Comparison of ENCODE assay signal across 21 cellular contexts in the genomic region with DNA sequence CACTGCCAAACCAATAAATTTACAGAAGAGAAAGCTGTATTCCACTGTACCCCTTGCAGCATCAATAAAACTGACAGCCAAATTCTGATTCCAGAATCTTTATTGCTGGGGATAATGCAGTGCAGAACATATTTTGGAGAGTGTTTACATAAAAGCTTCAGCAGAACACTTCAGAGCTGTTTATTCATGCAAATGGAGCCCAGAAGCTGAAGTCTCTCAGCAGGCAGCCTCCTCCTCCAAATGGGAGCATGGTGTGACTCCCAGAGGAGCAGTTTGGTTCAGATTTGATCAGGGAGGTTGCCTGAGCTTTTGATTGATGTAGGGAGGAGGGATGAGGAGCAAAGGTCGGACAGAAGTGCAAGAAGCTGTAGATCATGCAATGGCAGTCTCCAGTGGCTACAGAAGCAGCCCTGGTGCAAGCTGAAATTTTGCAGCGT. TPM values are rescaled to one million over a fixed set of nuclear protein-coding genes. Genes with fewer than 3 reads are reported as not detected.
A peak's percentile ranks its signal among the peaks of the same experiment; 100 is the strongest.
DNase-seq lines count a peak whose midpoint lies in the region; ATAC-seq, FAIRE-seq and TF ChIP-seq lines count a peak whose summit lies in the region.
"Had no signal": no experiment of that assay in that cellular context is flagged by ENCODE, and none has a peak within 500 bp of the region (broad histone marks: within the 10 kb centered on the region; RNA-seq: fewer than 3 reads in every experiment).

No MANE protein-coding gene starts in this region.

- H3K4me3 Mint-ChIP-seq in CD4-positive, alpha-beta T cell, result no peak overlapping the region
- H3K4me3 Mint-ChIP-seq: activated naive CD4-positive, alpha-beta T cell treated with anti-CD3 and anti-CD28 coated beads for 36 hours; stimulated activated naive CD8-positive, alpha-beta T cell treated with anti-CD3 and anti-CD28 coated beads, Interleukin-15, Interleukin-2, amounts not matched to agents 100 ng/mL and 50 ng/mL, for 24 hours had no signal

- H3K9me3 Mint-ChIP-seq in CD4-positive, alpha-beta T cell, result no peaks in the 10 kb centered on the region
- H3K9me3 Mint-ChIP-seq: activated naive CD4-positive, alpha-beta T cell treated with anti-CD3 and anti-CD28 coated beads for 36 hours; stimulated activated naive CD8-positive, alpha-beta T cell treated with anti-CD3 and anti-CD28 coated beads, Interleukin-15, Interleukin-2, amounts not matched to agents 100 ng/mL and 50 ng/mL, for 24 hours had no signal

- no peak overlapping the region for H3K27ac Mint-ChIP-seq in CD4-positive, alpha-beta T cell
- H3K27ac Mint-ChIP-seq: activated naive CD4-positive, alpha-beta T cell treated with anti-CD3 and anti-CD28 coated beads for 36 hours; CD4-positive, CD25-positive, alpha-beta regulatory T cell; stimulated activated naive CD8-positive, alpha-beta T cell treated with anti-CD3 and anti-CD28 coated beads, Interleukin-15, Interleukin-2, amounts not matched to agents 100 ng/mL and 50 ng/mL, for 24 hours had no signal

- peaks cover 20% of the 10 kb centered on the region for H3K27me3 Mint-ChIP-seq in CD4-positive, alpha-beta T cell

- H3K4me3 ChIP-seq in BLaER1, result no peak overlapping the region
- no peak overlapping the region for H3K4me3 ChIP-seq in H1 (ENCODE audit: extremely low read depth in 1 of 4, insufficient read depth in 2 of 4, low read depth in 3 of 4, low read length in 4 of 4)
- H3K4me3 ChIP-seq: Peyer's patch, right atrium auricular region had no signal

- no peak for FAIRE-seq in H1 (lab: Jason Lieb, UNC)
- no peak for FAIRE-seq in H54 (lab: Jason Lieb, UNC)
- FAIRE-seq: astrocyte, GM12891, urothelium cell line had no signal

- POLR2A ChIA-PET in H1 (lab: Charles Lee; ENCODE audit: partially characterized antibody), result no interaction called here
- POLR2A ChIA-PET in CD4-positive, alpha-beta T cell (lab: Charles Lee), result no interaction called here

- no peak overlapping the region for H4K91ac ChIP-seq in H1 (replicated peaks; ENCODE audit: insufficient read length, low read length)

- H3K27ac ChIP-seq in BLaER1 (no peak overlapping the region), H1 (ENCODE audit: low read depth, low read length) (no peak overlapping the region)
- H3K27ac ChIP-seq in CD4-positive, alpha-beta T cell (ENCODE audit: low read depth, low read length), result no peak overlapping the region
- H3K27ac ChIP-seq: HL-60, Peyer's patch, right atrium auricular region had no signal

- no peaks in the 10 kb centered on the region for H3K79me1 ChIP-seq in H1 (ENCODE audit: low read depth, low read length)

- H2BK5ac ChIP-seq in H1 (ENCODE audit: low read depth, low read length), result no peak overlapping the region

- no peak overlapping the region for H2AFZ ChIP-seq in H1 (ENCODE audit: low read length)

- no peaks in the 10 kb centered on the region for H3K79me2 ChIP-seq in H1 (ENCODE audit: control insufficient read depth in 1 of 2, insufficient read depth in 2 of 2, low read length in 2 of 2)

- no peak overlapping the region for H3K4ac ChIP-seq in H1 (replicated peaks; ENCODE audit: insufficient read length, low read depth, low read length)

- peak overlapping the region; percentile 21; the same call in 1 of the 2 replicates for H2BK20ac ChIP-seq in H1 (ENCODE audit: low read length)

- H3K4me1 ChIP-seq in BLaER1, result peaks cover 8% of the 10 kb centered on the region; the same call in 1 of the 2 replicates
- peaks cover 3 to 9% (median 5%) of the 10 kb centered on the region in 4 experiments; a peak in 6 of 7 replicates for H3K4me1 ChIP-seq in H1 (replicated peaks in 1 of 4; ENCODE audit: control insufficient read depth in 3 of 4, insufficient read depth in 4 of 4, low read length in 3 of 4)
- H3K4me1 ChIP-seq: Peyer's patch, right atrium auricular region had no signal

- no peak overlapping the region; the same call in 1 of the 2 replicates for H2BK12ac ChIP-seq in H1 (ENCODE audit: low read depth, low read length)

- no peak overlapping the region for H4K5ac ChIP-seq in H1 (ENCODE audit: insufficient read length, low read depth, low read length)

- no peak for TF ChIP-seq RAD21 in H1 (IDR thresholded peaks at IDR 0.05 in 1 of 2, conservative IDR thresholded peaks at IDR 0.05 in 1 of 2; ENCODE audit: low read depth in 2 of 2, low read length in 2 of 2)

- no peak overlapping the region for H2BK120ac ChIP-seq in H1 (replicated peaks; ENCODE audit: low read depth, low read length)

- H3K4me1 Mint-ChIP-seq in CD4-positive, alpha-beta T cell (ENCODE audit: low read depth), result no peaks in the 10 kb centered on the region
- H3K4me1 Mint-ChIP-seq: CD4-positive, CD25-positive, alpha-beta regulatory T cell had no signal

- H3K9ac ChIP-seq in BLaER1 (no peak overlapping the region), H1 (replicated peaks in 1 of 4; ENCODE audit: extremely low read depth in 1 of 4, low read depth in 3 of 4, low read length in 3 of 4) (no peak overlapping the region)

- H2AK5ac ChIP-seq in H1 (ENCODE audit: low read depth, low read length), result no peak overlapping the region

- no peak for ATAC-seq in CD4-positive, alpha-beta T cell (ENCODE audit: poor library complexity)

- H3K36me3 ChIP-seq in BLaER1, result no peaks in the 10 kb centered on the region
- no peaks in the 10 kb centered on the region; a peak in 1 of 8 replicates for H3K36me3 ChIP-seq in H1 (ENCODE audit: control insufficient read depth in 2 of 4, insufficient read depth in 4 of 4, low read length in 3 of 4)
- H3K36me3 ChIP-seq: Peyer's patch, right atrium auricular region had no signal

- no peaks in the 10 kb centered on the region for H4K20me1 ChIP-seq in BLaER1
- no peaks in the 10 kb centered on the region for H4K20me1 ChIP-seq in H1 (replicated peaks in 1 of 2; ENCODE audit: control insufficient read depth in 1 of 2, insufficient read depth in 2 of 2, low read length in 2 of 2)

- H4K8ac ChIP-seq in H1 (ENCODE audit: extremely low read depth, insufficient read depth, low read length), result no peak overlapping the region

- WGBS in H1 (ENCODE audit: extremely low coverage in 1 of 2, insufficient coverage in 1 of 2, insufficient read length in 1 of 2, insufficient replicate concordance in 2 of 2, low coverage in 1 of 2, low lambda C conversion rate in 2 of 2, missing lambda C conversion rate in 1 of 2), 2 experiments, result 73% methylated on average over 2 of the region's 2 CpGs; no CpG with 5 or more reads in 1 of the 2 experiments

- H3K14ac ChIP-seq in H1 (ENCODE audit: insufficient read length), result no peak overlapping the region

- no peaks in the 10 kb centered on the region for H3K36me3 Mint-ChIP-seq in CD4-positive, alpha-beta T cell (ENCODE audit: low read depth)
- H3K36me3 Mint-ChIP-seq: CD4-positive, CD25-positive, alpha-beta regulatory T cell had no signal

- H3K27me3 ChIP-seq in BLaER1, result no peaks in the 10 kb centered on the region
- H3K27me3 ChIP-seq in H1 (replicated peaks in 1 of 4; ENCODE audit: control insufficient read depth in 3 of 4, extremely low read depth in 1 of 4, insufficient read depth in 3 of 4, low read length in 3 of 4), result no peaks in the 10 kb centered on the region
- H3K27me3 ChIP-seq in CD4-positive, alpha-beta T cell (ENCODE audit: control insufficient read depth, insufficient read depth, low read length), result no peaks in the 10 kb centered on the region
- H3K27me3 ChIP-seq: Peyer's patch, right atrium auricular region had no signal

- H3K4me2 ChIP-seq in BLaER1, result peak overlapping the region; percentile 16; the same call in 1 of the 2 replicates
- H3K4me2 ChIP-seq in H1 (ENCODE audit: insufficient read depth in 1 of 2, low read depth in 2 of 2, low read length in 2 of 2), result no peak overlapping the region; a peak in 1 of 4 replicates

- no peak for TF ChIP-seq EP300 in H1 (IDR thresholded peaks at IDR 0.05; ENCODE audit: borderline replicate concordance in 1 of 2, low read depth in 2 of 2, low read length in 2 of 2)

- CTCF ChIA-PET in H1 (lab: Charles Lee; ENCODE audit: partially characterized antibody), result no interaction called here
- CTCF ChIA-PET in CD4-positive, alpha-beta T cell (lab: Charles Lee), result no interaction called here

- no peak for TF ChIP-seq CTCF in H1 (IDR thresholded peaks at IDR 0.05; ENCODE audit: control extremely low read depth in 1 of 3, insufficient read depth in 1 of 3, low read depth in 1 of 3, low read length in 3 of 3)
- no peak for TF ChIP-seq CTCF in CD4-positive, alpha-beta T cell (IDR thresholded peaks at IDR 0.05)
- no peak for TF ChIP-seq CTCF in GM10266 (IDR thresholded peaks at IDR 0.05; ENCODE audit: control insufficient read depth, insufficient read depth, low read depth, missing control alignments)

- H2BK15ac ChIP-seq in H1 (ENCODE audit: low read length), result no peak overlapping the region

- H3K56ac ChIP-seq in H1 (replicated peaks; ENCODE audit: insufficient read length, low read depth, low read length), result no peak overlapping the region

- H3K9me3 ChIP-seq in BLaER1, result no peaks in the 10 kb centered on the region
- H3K9me3 ChIP-seq in H1 (ENCODE audit: insufficient read depth in 2 of 2, low read depth in 1 of 2, low read length in 1 of 2), result no peaks in the 10 kb centered on the region
- no peaks in the 10 kb centered on the region for H3K9me3 ChIP-seq in CD4-positive, alpha-beta T cell (ENCODE audit: control insufficient read depth, low read length)
- H3K9me3 ChIP-seq: right atrium auricular region had no signal

- DNase-seq in NCI-H1092 treated with DMSO at 0.1 percent for 48 hours (lab: John Stamatoyannopoulos, UW), result peak; percentile 81
- DNase-seq in NCI-H2227 treated with DMSO at 0.1 percent for 48 hours (lab: John Stamatoyannopoulos, UW), result peak; percentile 55
- peak in 1 of 2 experiments; percentile 42 for DNase-seq in H1 (ENCODE audit: low read depth in 1 of 2, low spot score in 2 of 2)
- no peak for DNase-seq in CD4-positive, alpha-beta T cell
- DNase-seq in GM10266 (ENCODE audit: extremely low spot score), result no peak
- no peak for DNase-seq in H54 (ENCODE audit: insufficient read length, low spot score)
- no peak for DNase-seq in RKO (ENCODE audit: low spot score)
- DNase-seq: activated naive CD4-positive, alpha-beta T cell treated with anti-CD3 and anti-CD28 coated beads for 36 hours; CD4-positive, CD25-positive, alpha-beta regulatory T cell; midbrain; MV-4-11; NCI-H69; Peyer's patch had no signal

- H3K18ac ChIP-seq in H1 (ENCODE audit: extremely low read depth, low read length), result no peak overlapping the region

- intact Hi-C loops in CD4-positive, alpha-beta T cell (cut with DNase I, micrococcal nuclease), result no loop called here

- H3K23ac ChIP-seq in H1 (ENCODE audit: insufficient read length), result no peak overlapping the region

- no peaks in the 10 kb centered on the region for H3K23me2 ChIP-seq in H1 (ENCODE audit: low read depth, low read length)

- no peak for TF ChIP-seq POLR2A in H1 (IDR thresholded peaks at IDR 0.05; ENCODE audit: control extremely low read depth in 1 of 2, low read depth in 2 of 2, low read length in 2 of 2)
- TF ChIP-seq POLR2A in H54 (IDR thresholded peaks at IDR 0.05; ENCODE audit: low read depth, low read length), result no peak

RNA-seq across cellular contexts. Expression of a gene that starts 22.4 kb away (rescaled TPM):
- 0.31 and 0.73 TPM in 2 replicates for total RNA-seq in H1 (2021; fragmentation: NEBNext Ultra II Directional; extraction: Animal tissue kit (Norgen Biotek cat#: 25700))
- polyA plus RNA-seq in H1 (2011; rRNA removed), result 0.19 and 0.30 TPM in 2 replicates
- 0.30 TPM for polyA plus RNA-seq in H1 (2011; cell fraction: cytosol; rRNA removed)
- 2.0 TPM for polyA plus RNA-seq in H1 (2011; cell fraction: nucleus; rRNA removed)
- polyA plus RNA-seq in H1 (2012, experiment 1 of 2), result 0.09 to 0.33 TPM (median 0.26 TPM) in 4 replicates
- polyA plus RNA-seq in H1 (2012, experiment 2 of 2), result 0.20 TPM
- polyA plus RNA-seq in H1 (2013, experiment 1 of 2), result 0.39 TPM
- polyA plus RNA-seq in H1 (2013, experiment 2 of 2), result 0.35 TPM
- polyA minus RNA-seq in H1 (2011; rRNA and poly(A)+ RNA removed), result 0.60 and 1.2 TPM in 2 replicates
- 0.73 TPM for polyA minus RNA-seq in H1 (2011; cell fraction: cytosol; rRNA and poly(A)+ RNA removed)
- polyA minus RNA-seq in H1 (2011; cell fraction: nucleus; rRNA and poly(A)+ RNA removed), result 7.3 TPM
- not detected for total RNA-seq in CD4-positive, alpha-beta T cell
- total RNA-seq: A172; activated naive CD4-positive, alpha-beta T cell treated with anti-CD3 and anti-CD28 coated beads for 36 hours; astrocyte; CD4-positive, CD25-positive, alpha-beta regulatory T cell; Peyer's patch; right atrium auricular region had no signal
- polyA plus RNA-seq: CD4-positive, CD25-positive, alpha-beta regulatory T cell had no signal

Comparison
In these comparisons a context has a peak if more than half of its experiments do, and no peak if none do; other contexts are left out.
1. DNase-seq: peak in NCI-H1092 treated with DMSO at 0.1 percent for 48 hours (single experiment) and NCI-H2227 treated with DMSO at 0.1 percent for 48 hours (single experiment); none in CD4-positive, alpha-beta T cell (0 of 10), GM10266 (single experiment), H54 (single experiment) and RKO (single experiment).